In the genomic region with DNA sequence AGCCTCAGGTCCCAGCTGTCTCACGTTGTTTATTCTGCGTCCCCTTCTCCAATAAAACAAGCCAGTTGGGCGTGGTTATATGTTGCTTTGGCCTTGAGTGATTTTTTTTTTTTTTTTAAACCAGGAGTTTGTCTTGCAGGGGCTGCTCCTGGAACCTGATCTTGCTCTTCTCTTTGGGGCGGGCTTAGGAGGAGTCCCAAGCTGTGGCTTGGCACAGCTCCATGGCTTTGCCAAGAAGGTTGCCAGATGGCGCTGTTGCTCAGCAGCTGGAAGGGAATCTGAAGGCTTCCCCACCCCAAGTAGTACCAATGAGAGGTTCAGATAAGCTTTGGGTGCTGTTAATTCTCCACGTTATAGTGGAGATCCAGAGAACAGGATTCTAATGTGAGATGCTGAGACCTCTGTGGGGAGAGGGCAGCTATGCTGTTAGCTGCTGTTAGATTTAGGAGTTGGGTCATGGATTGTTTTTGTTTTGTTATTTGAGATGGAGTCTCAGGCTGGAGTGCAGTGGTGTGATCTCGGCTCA, we compare ENCODE assay signal across 8 cellular contexts. TPM values are rescaled to one million over a fixed set of nuclear protein-coding genes. Genes with fewer than 3 reads are reported as not detected.
A peak's percentile ranks its signal among the peaks of the same experiment; 100 is the strongest.
DNase-seq lines count a peak whose midpoint lies in the region; ATAC-seq and TF ChIP-seq lines count a peak whose summit lies in the region.

No MANE protein-coding gene starts in this region.

- peaks cover 28% of the 10 kb centered on the region for H3K4me1 Mint-ChIP-seq in T-helper 1 cell treated with Interleukin-12 subunit alpha and Interleukin-12 subunit beta and Interleukin-4 antibody, amounts not matched to agents 30 μg/mL and 1 μg/mL, for 36 hours (ENCODE audit: low read depth)

- no peak overlapping the region for H3K4me3 ChIP-seq in GM12864 (ENCODE audit: low read depth, low read length)
- H3K4me3 ChIP-seq in left ventricle myocardium inferior: no peak overlapping the region

- H3K27ac ChIP-seq in left ventricle myocardium inferior (replicated peaks): peak overlapping the region; percentile 88

- peak overlapping the region; percentile 88 for H3K27ac Mint-ChIP-seq in T-helper 1 cell treated with Interleukin-12 subunit alpha and Interleukin-12 subunit beta and Interleukin-4 antibody, amounts not matched to agents 30 μg/mL and 1 μg/mL, for 36 hours

- peaks cover 69% of the 10 kb centered on the region for H3K36me3 ChIP-seq in left ventricle myocardium inferior

- no peaks in the 10 kb centered on the region for H3K27me3 ChIP-seq in left ventricle myocardium inferior (ENCODE audit: low read depth)

- DNase-seq in GM12864 (ENCODE audit: low read depth) (no peak), NCI-H2029 treated with DMSO at 0.1 percent for 48 hours (lab: John Stamatoyannopoulos, UW) (peak; percentile 88), amygdala (lab: John Stamatoyannopoulos, UW) (peak in 51 of 56 donors; percentile 11 to 87 (median 62)), left ventricle myocardium inferior (peak; percentile 81), retina (peak; percentile 75)

- intact Hi-C loops in left ventricle myocardium inferior (cut with micrococcal nuclease): no loop called here

- H3K9me3 Mint-ChIP-seq in T-helper 1 cell treated with Interleukin-12 subunit alpha and Interleukin-12 subunit beta and Interleukin-4 antibody, amounts not matched to agents 30 μg/mL and 1 μg/mL, for 36 hours: no peaks in the 10 kb centered on the region

- H3K9me3 ChIP-seq in left ventricle myocardium inferior (replicated peaks): no peaks in the 10 kb centered on the region

- ATAC-seq in HG03342 (IDR thresholded peaks at IDR 0.05; ENCODE audit: unreplicated experiment) (no peak), GM21390 (IDR thresholded peaks at IDR 0.05; ENCODE audit: unreplicated experiment) (no peak)

- H3K27me3 Mint-ChIP-seq in T-helper 1 cell treated with Interleukin-12 subunit alpha and Interleukin-12 subunit beta and Interleukin-4 antibody, amounts not matched to agents 30 μg/mL and 1 μg/mL, for 36 hours (ENCODE audit: low read depth): no peaks in the 10 kb centered on the region

- TF ChIP-seq CTCF in GM12864 (IDR thresholded peaks at IDR 0.05; ENCODE audit: low read depth, low read length, missing control alignments) (peak; percentile 77), left ventricle myocardium inferior (IDR thresholded peaks at IDR 0.05; ENCODE audit: borderline replicate concordance) (peak; percentile 75)

- peak overlapping the region; percentile 70 for H3K4me3 Mint-ChIP-seq in T-helper 1 cell treated with Interleukin-12 subunit alpha and Interleukin-12 subunit beta and Interleukin-4 antibody, amounts not matched to agents 30 μg/mL and 1 μg/mL, for 36 hours

- peaks cover 62% of the 10 kb centered on the region for H3K36me3 Mint-ChIP-seq in T-helper 1 cell treated with Interleukin-12 subunit alpha and Interleukin-12 subunit beta and Interleukin-4 antibody, amounts not matched to agents 30 μg/mL and 1 μg/mL, for 36 hours (ENCODE audit: low read depth)

- H3K4me1 ChIP-seq in left ventricle myocardium inferior: peaks cover 55% of the 10 kb centered on the region

RNA-seq across cellular contexts. Expression of gene FERMT3, which starts 2.0 kb away (rescaled TPM):
- total RNA-seq in left ventricle myocardium inferior: 5.4 TPM

RNA-seq across cellular contexts. Expression of gene STIP1, which starts 18.6 kb away (rescaled TPM):
- total RNA-seq in left ventricle myocardium inferior: 97.4 TPM

RNA-seq across cellular contexts. Expression of gene TRPT1, which starts 21.5 kb away (rescaled TPM):
- total RNA-seq in left ventricle myocardium inferior: 82.3 TPM

RNA-seq across cellular contexts. Expression of gene NUDT22, which starts 21.5 kb away (rescaled TPM):
- 65.2 TPM for total RNA-seq in left ventricle myocardium inferior

RNA-seq across cellular contexts. Expression of gene DNAJC4, which starts 25.8 kb away (rescaled TPM):
- total RNA-seq in left ventricle myocardium inferior: 59.9 TPM
